In the genomic region with DNA sequence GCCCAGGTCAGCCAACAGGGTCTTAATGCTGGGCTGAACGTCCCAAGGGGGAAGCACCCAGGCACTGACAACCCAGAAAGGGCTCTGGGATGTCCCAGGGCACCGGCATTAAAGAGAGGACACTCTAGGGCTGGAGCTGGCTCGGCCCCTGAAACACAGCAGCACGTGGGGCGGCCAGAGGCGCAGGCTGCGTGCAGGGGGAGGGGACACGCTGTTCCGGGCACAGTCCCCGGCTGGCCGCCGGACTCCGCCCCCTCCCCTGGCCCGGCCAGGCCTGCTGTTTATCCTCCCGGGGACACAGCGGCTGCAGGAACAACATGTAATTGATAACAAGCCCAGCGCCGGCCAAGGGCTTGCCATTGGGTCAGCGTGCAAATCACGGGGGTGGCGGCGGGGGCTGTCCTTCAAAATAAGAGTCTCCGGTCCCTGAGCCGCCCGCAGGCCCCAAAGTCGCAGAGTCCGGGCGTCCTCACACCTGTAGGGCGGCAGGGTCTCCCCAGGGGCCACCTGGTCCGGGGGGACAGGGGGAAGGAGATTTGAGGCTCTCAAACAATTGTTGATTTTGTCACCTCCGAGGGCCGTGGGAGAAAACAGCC, we compare ENCODE assay signal across 8 cellular contexts. TPM values are rescaled to one million over a fixed set of nuclear protein-coding genes. Genes with fewer than 3 reads are reported as not detected.
DNase-seq lines count a peak whose midpoint lies in the region; ATAC-seq, FAIRE-seq and TF ChIP-seq lines count a peak whose summit lies in the region.

No MANE protein-coding gene starts in this region.

- no peaks in the 10 kb centered on the region for H3K9me3 ChIP-seq in SJSA1 (replicated peaks)
- no peaks in the 10 kb centered on the region for H3K9me3 ChIP-seq in H1 (ENCODE audit: insufficient read depth in 2 of 2, low read depth in 1 of 2, low read length in 1 of 2)
- no peaks in the 10 kb centered on the region for H3K9me3 ChIP-seq in lower lobe of right lung

- H2AK5ac ChIP-seq in H1 (ENCODE audit: low read depth, low read length): no peak overlapping the region; the same call in 1 of the 2 replicates

- peak overlapping the region; percentile 93 to 96 for H3K4me2 ChIP-seq in H1 (ENCODE audit: insufficient read depth in 1 of 2, low read depth in 2 of 2, low read length in 2 of 2)

- 0 out of 2 replicates have a peak, but pooled peaks cover 3% of the 10 kb centered on the region for H3K79me1 ChIP-seq in H1 (ENCODE audit: low read depth, low read length)

- TF ChIP-seq EP300 in H1 (IDR thresholded peaks at IDR 0.05; ENCODE audit: borderline replicate concordance in 1 of 2, low read depth in 2 of 2, low read length in 2 of 2): peak in 1 of 2 experiments; percentile 47; a peak in 1 of 3 replicates

- no peak for TF ChIP-seq POLR2A in GM12892 (IDR thresholded peaks at IDR 0.05; ENCODE audit: low read depth, low read length)
- TF ChIP-seq POLR2A in H1 (IDR thresholded peaks at IDR 0.05; ENCODE audit: control extremely low read depth in 1 of 2, low read depth in 2 of 2, low read length in 2 of 2): no peak; a peak in 1 of 3 replicates

- peak overlapping the region; percentile 46 for H4K5ac ChIP-seq in H1 (ENCODE audit: insufficient read length, low read depth, low read length)

- no peak overlapping the region for H2AFZ ChIP-seq in H1 (ENCODE audit: low read length)

- POLR2A ChIA-PET in H1 (lab: Charles Lee; ENCODE audit: partially characterized antibody): interaction anchor here (1.0 to 1.4 kb wide), 5 partner anchors 11 to 91 kb away, joined by 3 to 4 read pairs (median 3); no protein-coding TSS in a partner anchor

- H4K91ac ChIP-seq in H1 (replicated peaks; ENCODE audit: insufficient read length, low read length): no peak overlapping the region

- no peak overlapping the region for H3K14ac ChIP-seq in H1 (ENCODE audit: insufficient read length)

- peak overlapping the region; percentile 75; the same call in 1 of the 2 replicates for H2BK5ac ChIP-seq in H1 (ENCODE audit: low read depth, low read length)

- H2BK15ac ChIP-seq in H1 (ENCODE audit: low read length): 0 out of 2 replicates have a peak overlapping the region, but pooled peaks have one; percentile 81

- H3K4me3 ChIP-seq in SJSA1 (peak overlapping the region; percentile 43), H1 (ENCODE audit: extremely low read depth in 1 of 4, insufficient read depth in 2 of 4, low read depth in 3 of 4, low read length in 4 of 4) (peak overlapping the region; percentile 61 to 73 (median 68)), lower lobe of right lung (peak overlapping the region; percentile 77)

- CTCF ChIA-PET in H1 (lab: Charles Lee; ENCODE audit: partially characterized antibody): interaction anchor here (0.7 to 1.3 kb wide), 6 partner anchors 10 to 222 kb away, joined by 3 to 6 read pairs (median 4); no protein-coding TSS in a partner anchor

- FAIRE-seq in GM12892 (lab: Jason Lieb, UNC) (no peak), H1 (lab: Jason Lieb, UNC) (no peak)

- H3K23ac ChIP-seq in H1 (ENCODE audit: insufficient read length): no peak overlapping the region

- no peak overlapping the region for H2BK120ac ChIP-seq in H1 (replicated peaks; ENCODE audit: low read depth, low read length)

- TF ChIP-seq CTCF in 22Rv1 (IDR thresholded peaks at IDR 0.05): no peak
- no peak for TF ChIP-seq CTCF in H1 (IDR thresholded peaks at IDR 0.05; ENCODE audit: control extremely low read depth in 1 of 3, insufficient read depth in 1 of 3, low read depth in 1 of 3, low read length in 3 of 3)
- no peak for TF ChIP-seq CTCF in lower lobe of right lung (IDR thresholded peaks at IDR 0.05)

- H3K79me2 ChIP-seq in H1 (ENCODE audit: control insufficient read depth in 1 of 2, insufficient read depth in 2 of 2, low read length in 2 of 2): peaks cover 0 to 18% of the 10 kb centered on the region in 2 experiments; a peak in 1 of 4 replicates

- 0 out of 2 replicates have a peak overlapping the region, but pooled peaks have one; percentile 92 for H2BK12ac ChIP-seq in H1 (ENCODE audit: low read depth, low read length)

- peak overlapping the region; percentile 92 for H4K8ac ChIP-seq in H1 (ENCODE audit: extremely low read depth, insufficient read depth, low read length)

- H4K20me1 ChIP-seq in H1 (replicated peaks in 1 of 2; ENCODE audit: control insufficient read depth in 1 of 2, insufficient read depth in 2 of 2, low read length in 2 of 2): peaks cover 0 to 9% of the 10 kb centered on the region in 2 experiments

- peaks cover 25% of the 10 kb centered on the region for H3K4me1 ChIP-seq in SJSA1 (replicated peaks)
- peaks cover 2 to 25% (median 14%) of the 10 kb centered on the region in 4 experiments for H3K4me1 ChIP-seq in H1 (replicated peaks in 1 of 4; ENCODE audit: control insufficient read depth in 3 of 4, insufficient read depth in 4 of 4, low read length in 3 of 4)
- peaks cover 60% of the 10 kb centered on the region for H3K4me1 ChIP-seq in lower lobe of right lung

- ATAC-seq in lower lobe of right lung: peak; percentile 88 to 91

- no peak overlapping the region for H2BK20ac ChIP-seq in H1 (ENCODE audit: low read length)

- 2% methylated on average over 32 of the region's 32 CpGs; no CpG with 5 or more reads in 1 of the 2 experiments for WGBS in H1 (ENCODE audit: extremely low coverage in 1 of 2, insufficient coverage in 1 of 2, insufficient read length in 1 of 2, insufficient replicate concordance in 2 of 2, low coverage in 1 of 2, low lambda C conversion rate in 2 of 2, missing lambda C conversion rate in 1 of 2), 2 experiments

- H3K36me3 ChIP-seq in SJSA1: no peaks in the 10 kb centered on the region
- H3K36me3 ChIP-seq in H1 (ENCODE audit: control insufficient read depth in 2 of 4, insufficient read depth in 4 of 4, low read length in 3 of 4): peaks cover 0 to 12% (median 8%) of the 10 kb centered on the region in 4 experiments; a peak in 5 of 8 replicates
- H3K36me3 ChIP-seq in lower lobe of right lung: peaks cover 19% of the 10 kb centered on the region

- H3K18ac ChIP-seq in H1 (ENCODE audit: extremely low read depth, low read length): peak overlapping the region; percentile 97

- DNase-seq in GM12892 (ENCODE audit: insufficient read length): peak; percentile 37
- DNase-seq in SJSA1 (ENCODE audit: low read depth in 1 of 2, low spot score in 2 of 2): peak; percentile 29 to 58
- peak; percentile 64 to 87 for DNase-seq in H1 (ENCODE audit: low read depth in 1 of 2, low spot score in 2 of 2)
- DNase-seq in lower lobe of right lung: peak; percentile 96
- DNase-seq in stromal cell of bone marrow (ENCODE audit: low read depth): peak; percentile 46
- DNase-seq in stimulated activated CD4-positive, alpha-beta T cell treated with anti-CD3 and anti-CD28 coated beads, Interleukin-2, amount 100 ng/mL, for 48 hours: no peak
- DNase-seq in effector CD8-positive, alpha-beta T cell (lab: John Stamatoyannopoulos, UW): no peak

- peak in 1 of 2 experiments; percentile 14; a peak in 1 of 4 replicates for TF ChIP-seq RAD21 in H1 (IDR thresholded peaks at IDR 0.05 in 1 of 2, conservative IDR thresholded peaks at IDR 0.05 in 1 of 2; ENCODE audit: low read depth in 2 of 2, low read length in 2 of 2)

- peaks cover 17% of the 10 kb centered on the region for H3K23me2 ChIP-seq in H1 (ENCODE audit: low read depth, low read length)

- intact Hi-C loops in lower lobe of right lung (cut with DNase I): no loop called here

- no peak overlapping the region for H3K4ac ChIP-seq in H1 (replicated peaks; ENCODE audit: insufficient read length, low read depth, low read length)

- no peak overlapping the region for H3K56ac ChIP-seq in H1 (replicated peaks; ENCODE audit: insufficient read length, low read depth, low read length)

- H3K27ac ChIP-seq in 22Rv1 (peak overlapping the region; percentile 80), SJSA1 (no peak overlapping the region), H1 (ENCODE audit: low read depth, low read length) (no peak overlapping the region), lower lobe of right lung (peak overlapping the region; percentile 92)

- peak overlapping the region in 3 of 4 experiments; percentile 42 to 74 (median 44); a peak in 3 of 7 replicates for H3K9ac ChIP-seq in H1 (replicated peaks in 1 of 4; ENCODE audit: extremely low read depth in 1 of 4, low read depth in 3 of 4, low read length in 3 of 4)

- H3K27me3 ChIP-seq in SJSA1 (replicated peaks) (peaks cover 17% of the 10 kb centered on the region), H1 (replicated peaks in 1 of 4; ENCODE audit: control insufficient read depth in 3 of 4, extremely low read depth in 1 of 4, insufficient read depth in 3 of 4, low read length in 3 of 4) (peaks cover 0 to 17% (median 8%) of the 10 kb centered on the region in 4 experiments; a peak in 6 of 7 replicates), lower lobe of right lung (ENCODE audit: low read depth) (peaks cover 11% of the 10 kb centered on the region)

TF ChIP-seq in H1, 55 proteins besides CTCF, POLR2A, EP300 and RAD21 (continues in another document):
- TF ChIP-seq CHD1 (IDR thresholded peaks at IDR 0.05; ENCODE audit: low read depth, low read length) (no peak), CBX8 (IDR thresholded peaks at IDR 0.05; ENCODE audit: borderline replicate concordance, low read depth, low read length) (no peak), KDM4A (IDR thresholded peaks at IDR 0.05; ENCODE audit: low read depth, low read length, severe bottlenecking) (no peak)

RNA-seq across cellular contexts. Expression of a gene that starts 1.3 kb away (rescaled TPM):
- polyA plus RNA-seq in GM12892 (2012; ENCODE audit: missing spikeins): not detected
- total RNA-seq in SJSA1 (2014; rRNA removed; shearing (Covaris generic)): 0.03 and 0.50 TPM in 2 replicates
- total RNA-seq in H1 (2021; fragmentation: NEBNext Ultra II Directional; extraction: Animal tissue kit (Norgen Biotek cat#: 25700)): 17.4 and 19.5 TPM in 2 replicates
- polyA plus RNA-seq in H1 (2011; rRNA removed): 15.7 and 27.1 TPM in 2 replicates
- polyA plus RNA-seq in H1 (2011; cell fraction: cytosol; rRNA removed): 18.4 TPM
- 25.2 TPM for polyA plus RNA-seq in H1 (2011; cell fraction: nucleus; rRNA removed)
- polyA plus RNA-seq in H1 (2012, experiment 1 of 2): 9.7 to 11.7 TPM (median 11.4 TPM) in 4 replicates
- polyA plus RNA-seq in H1 (2012, experiment 2 of 2): 12.0 TPM
- 7.1 TPM for polyA plus RNA-seq in H1 (2013, experiment 1 of 2)
- polyA plus RNA-seq in H1 (2013, experiment 2 of 2): 6.9 TPM
- 5.5 and 8.5 TPM in 2 replicates for polyA minus RNA-seq in H1 (2011; rRNA and poly(A)+ RNA removed)
- polyA minus RNA-seq in H1 (2011; cell fraction: cytosol; rRNA and poly(A)+ RNA removed): 10.0 TPM
- 19.5 TPM for polyA minus RNA-seq in H1 (2011; cell fraction: nucleus; rRNA and poly(A)+ RNA removed)
- total RNA-seq in lower lobe of right lung: 40.1 TPM

RNA-seq across cellular contexts. Expression of a gene that starts 38.8 kb away (rescaled TPM):
- polyA plus RNA-seq in GM12892 (2012; ENCODE audit: missing spikeins): not detected
- not detected in 2 replicates for total RNA-seq in SJSA1 (2014; rRNA removed; shearing (Covaris generic))
- total RNA-seq in H1 (2021; fragmentation: NEBNext Ultra II Directional; extraction: Animal tissue kit (Norgen Biotek cat#: 25700)): not detected in 2 replicates
- polyA plus RNA-seq in H1 (2011; rRNA removed): 0.09 and 0.17 TPM in 2 replicates
- polyA plus RNA-seq in H1 (2011; cell fraction: cytosol; rRNA removed): 0.12 TPM
- 0.68 TPM for polyA plus RNA-seq in H1 (2011; cell fraction: nucleus; rRNA removed)
- polyA plus RNA-seq in H1 (2012, experiment 1 of 2): not detected in 4 replicates
- polyA plus RNA-seq in H1 (2012, experiment 2 of 2): not detected
- polyA plus RNA-seq in H1 (2013, experiment 1 of 2): 0.22 TPM
- polyA plus RNA-seq in H1 (2013, experiment 2 of 2): 0.37 TPM
- polyA minus RNA-seq in H1 (2011; rRNA and poly(A)+ RNA removed): 0.69 TPM in 1 of 2 replicates, not detected in the other
- not detected for polyA minus RNA-seq in H1 (2011; cell fraction: cytosol; rRNA and poly(A)+ RNA removed)
- polyA minus RNA-seq in H1 (2011; cell fraction: nucleus; rRNA and poly(A)+ RNA removed): not detected
- 21.5 TPM for total RNA-seq in lower lobe of right lung

Comparison
In these comparisons a context has a peak if more than half of its experiments do, and no peak if none do; other contexts are left out.
1. H3K27ac ChIP-seq: peak in 22Rv1 (single experiment) and lower lobe of right lung (single experiment); none in SJSA1 (single experiment) and H1 (single experiment).
2. DNase-seq: peak in GM12892 (single experiment), SJSA1 (2 of 2), H1 (2 of 2), lower lobe of right lung (single experiment) and stromal cell of bone marrow (single experiment); none in stimulated activated CD4-positive, alpha-beta T cell treated with anti-CD3 and anti-CD28 coated beads, Interleukin-2, amount 100 ng/mL, for 48 hours (0 of 2) and effector CD8-positive, alpha-beta T cell (single experiment).
3. RNA of a gene that starts 1.3 kb away (total RNA-seq): 40.1 TPM in lower lobe of right lung (single experiment) and 17.4 to 19.5 TPM in H1; 0.03 to 0.50 TPM in SJSA1; every median in the first group is over 10 times any median in the second.
4. RNA of a gene that starts 38.8 kb away (total RNA-seq): 21.5 TPM in lower lobe of right lung (single experiment); not detected in H1 and not detected in SJSA1; every median in the first group is over 10 times any median in the second.
5. Peak in every context shown above with its lines, with median percentiles within 50 percentile points of each other: H3K4me3 ChIP-seq.